23 cellular contexts compared by ENCODE assay signal in the genomic region with DNA sequence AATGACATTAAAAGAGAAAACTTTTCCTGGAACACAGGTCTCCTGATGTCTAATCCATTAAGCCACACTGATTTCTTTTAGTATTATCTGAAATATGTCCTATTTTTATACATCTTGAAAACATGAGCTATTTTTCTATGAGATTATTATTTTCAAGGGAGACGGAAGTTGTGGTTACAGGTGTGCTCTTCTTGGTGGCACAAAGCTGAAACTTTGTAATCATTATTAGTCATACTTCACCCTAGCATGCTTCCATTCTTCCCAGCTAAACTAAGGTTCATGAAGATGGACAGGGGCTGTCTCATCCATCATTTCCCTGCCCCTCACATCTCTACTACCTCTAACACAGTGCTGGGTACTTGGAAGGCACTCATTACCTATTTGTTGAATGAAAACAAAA.
DNase-seq lines count a peak whose midpoint lies in the region; ATAC-seq and TF ChIP-seq lines count a peak whose summit lies in the region.
"Had no signal": no experiment of that assay in that cellular context is flagged by ENCODE, and none has a peak within 500 bp of the region (broad histone marks: within the 10 kb centered on the region; RNA-seq: fewer than 3 reads in every experiment).

No MANE protein-coding gene starts in this region.

- H3K79me1 ChIP-seq in mesenchymal stem cell (replicated peaks; ENCODE audit: low read length, poor library complexity, severe bottlenecking), result no peaks in the 10 kb centered on the region

- no peak overlapping the region for H3K27ac Mint-ChIP-seq in GM23338
- H3K27ac Mint-ChIP-seq: B cell; CD8-positive, alpha-beta T cell; H9 had no signal

- H3K27me3 Mint-ChIP-seq in GM23338 (ENCODE audit: insufficient read depth, low read depth, poor library complexity), result peaks cover 3% of the 10 kb centered on the region
- H3K27me3 Mint-ChIP-seq: CD4-positive, CD25-positive, alpha-beta regulatory T cell had no signal

- no peak overlapping the region for H3K9ac ChIP-seq in mammary epithelial cell (ENCODE audit: insufficient read depth, low read length)
- H3K9ac ChIP-seq in MM.1S (ENCODE audit: low read length), result no peak overlapping the region
- no peak overlapping the region for H3K9ac ChIP-seq in PC-3 (ENCODE audit: low read length)
- no peak overlapping the region for H3K9ac ChIP-seq in mesenchymal stem cell (ENCODE audit: low read length)
- H3K9ac ChIP-seq: BLaER1, GM23248 had no signal

- POLR2A ChIA-PET in PC-3 (lab: Charles Lee; ENCODE audit: unreplicated experiment), result interaction anchor here (0.6 kb wide), 1 partner anchor 816 kb away, joined by 6 read pairs; no protein-coding TSS in a partner anchor

- H2BK120ac ChIP-seq in mesenchymal stem cell (ENCODE audit: low read depth, low read length), result no peak overlapping the region

- H3K36me3 Mint-ChIP-seq in GM23338 (ENCODE audit: low read depth), result no peaks in the 10 kb centered on the region
- H3K36me3 Mint-ChIP-seq: CD4-positive, CD25-positive, alpha-beta regulatory T cell; CD8-positive, alpha-beta T cell had no signal

- in situ Hi-C loops in mammary epithelial cell (cut with MboI; ENCODE audit: low sequenced_read_pairs in 2 of 2), result no loop called here

- 62% methylated on average over 1 of the region's 1 CpG for WGBS in mammary epithelial cell (ENCODE audit: low coverage, missing lambda C conversion rate)
- WGBS in mesenchymal stem cell, result 83% methylated on average over 1 of the region's 1 CpG
- 78 to 88% (median 83%) methylated on average over 1 of the region's 1 CpG for WGBS in ovary, 3 donors
- 80 to 86% methylated on average over 1 of the region's 1 CpG for WGBS in upper lobe of left lung, 2 donors

- dilution Hi-C loops in mammary epithelial cell (cut with HindIII; ENCODE audit: low sequenced_read_pairs), result no loop called here

- ATAC-seq in PC-3, result no peak
- ATAC-seq in GM23338, result no peak
- ATAC-seq in upper lobe of left lung (ENCODE audit: low FRiP score in 2 of 2), result no peak
- ATAC-seq: CD8-positive, alpha-beta T cell; GM12878; HCT116 had no signal

- H2AK5ac ChIP-seq in mesenchymal stem cell (ENCODE audit: low read length, severe bottlenecking), result no peak overlapping the region

- no peaks in the 10 kb centered on the region for H3K4me1 Mint-ChIP-seq in GM23338
- H3K4me1 Mint-ChIP-seq: B cell, H9 had no signal

- H3K14ac ChIP-seq in mesenchymal stem cell (ENCODE audit: low read length in 2 of 2), result no peak overlapping the region

- no peak overlapping the region for H3K23ac ChIP-seq in mesenchymal stem cell (ENCODE audit: low read length in 2 of 2)

- H3K18ac ChIP-seq in mesenchymal stem cell (ENCODE audit: low read depth in 1 of 2, low read length in 2 of 2), result no peak overlapping the region

- H3K4me3 ChIP-seq in mammary epithelial cell (replicated peaks in 1 of 3; ENCODE audit: insufficient read depth in 1 of 3, low read depth in 2 of 3, low read length in 3 of 3) (no peak overlapping the region), breast epithelium (no peak overlapping the region), MM.1S (ENCODE audit: low read length) (no peak overlapping the region), PC-3 (ENCODE audit: low read length) (no peak overlapping the region), mesenchymal stem cell (ENCODE audit: insufficient read depth in 1 of 2, low read depth in 1 of 2, low read length in 2 of 2) (no peak overlapping the region), ovary (no peak overlapping the region), GM23338 (no peak overlapping the region), upper lobe of left lung (no peak overlapping the region)
- H3K4me3 ChIP-seq: BLaER1, GM12878, GM23248 had no signal

- no peak overlapping the region for H3K4ac ChIP-seq in mesenchymal stem cell (ENCODE audit: low read depth in 1 of 2, low read length in 2 of 2)

- H3K27me3 ChIP-seq in mammary epithelial cell (ENCODE audit: insufficient read depth, low read length) (no peaks in the 10 kb centered on the region), breast epithelium (no peaks in the 10 kb centered on the region), MM.1S (replicated peaks; ENCODE audit: insufficient read depth, low read length) (no peaks in the 10 kb centered on the region), PC-3 (ENCODE audit: low read length) (no peaks in the 10 kb centered on the region), mesenchymal stem cell (ENCODE audit: control insufficient read depth in 1 of 2, insufficient read depth in 1 of 2, low read length in 2 of 2) (no peaks in the 10 kb centered on the region), ovary (no peaks in the 10 kb centered on the region), GM23338 (ENCODE audit: insufficient read depth) (no peaks in the 10 kb centered on the region), upper lobe of left lung (no peaks in the 10 kb centered on the region)
- H3K27me3 ChIP-seq: BLaER1 had no signal

- CTCF ChIA-PET in mammary epithelial cell (lab: Charles Lee; ENCODE audit: low non-redundant PET), result no interaction called here
- CTCF ChIA-PET in PC-3 (lab: Charles Lee), result no interaction called here

- H4K91ac ChIP-seq in mesenchymal stem cell (ENCODE audit: low read length), result no peak overlapping the region

- H2BK12ac ChIP-seq in mesenchymal stem cell (ENCODE audit: low read length in 2 of 2), result no peak overlapping the region

- H3K9me2 ChIP-seq in MM.1S (replicated peaks; ENCODE audit: insufficient read depth, low read length), result no peaks in the 10 kb centered on the region
- no peaks in the 10 kb centered on the region for H3K9me2 ChIP-seq in PC-3 (replicated peaks; ENCODE audit: low read length)
- peaks cover 15% of the 10 kb centered on the region for H3K9me2 ChIP-seq in GM23338 (ENCODE audit: insufficient read depth)

- TF ChIP-seq CTCF in mammary epithelial cell (conservative IDR thresholded peaks at IDR 0.05 in 1 of 2, IDR thresholded peaks at IDR 0.05 in 1 of 2; ENCODE audit: extremely low read depth in 1 of 2, insufficient read depth in 1 of 2, low read depth in 1 of 2, low read length in 2 of 2) (no peak), breast epithelium (IDR thresholded peaks at IDR 0.05) (no peak), MM.1S (IDR thresholded peaks at IDR 0.05; ENCODE audit: low read length) (no peak), PC-3 (conservative IDR thresholded peaks at IDR 0.05; ENCODE audit: low read depth, low read length) (no peak), ovary (IDR thresholded peaks at IDR 0.05) (no peak), GM23338 (conservative IDR thresholded peaks at IDR 0.05; ENCODE audit: low read depth in 2 of 2) (no peak), upper lobe of left lung (IDR thresholded peaks at IDR 0.05) (no peak)

- BruUV-seq in mammary epithelial cell (replicated peaks; lab: Mats Ljungman, UMichigan) (no TSS peak), PC-3 (replicated peaks; lab: Mats Ljungman, UMichigan) (no TSS peak)

- no peaks in the 10 kb centered on the region for H4K20me1 ChIP-seq in mammary epithelial cell (ENCODE audit: insufficient read depth, low read length)
- H4K20me1 ChIP-seq in MM.1S (ENCODE audit: insufficient read depth, low read length), result no peaks in the 10 kb centered on the region
- no peaks in the 10 kb centered on the region for H4K20me1 ChIP-seq in PC-3 (ENCODE audit: low read length)
- no peaks in the 10 kb centered on the region for H4K20me1 ChIP-seq in GM23338 (replicated peaks; ENCODE audit: insufficient read depth)
- H4K20me1 ChIP-seq: BLaER1 had no signal

- H3K36me3 ChIP-seq in mammary epithelial cell (ENCODE audit: insufficient read depth, low read length) (no peaks in the 10 kb centered on the region), breast epithelium (no peaks in the 10 kb centered on the region), MM.1S (replicated peaks; ENCODE audit: insufficient read depth, low read length) (no peaks in the 10 kb centered on the region), PC-3 (ENCODE audit: low read depth, low read length) (no peaks in the 10 kb centered on the region), mesenchymal stem cell (ENCODE audit: control insufficient read depth in 1 of 2, insufficient read depth in 2 of 2, low read depth in 1 of 2, low read length in 2 of 2) (no peaks in the 10 kb centered on the region), ovary (no peaks in the 10 kb centered on the region), GM23338 (ENCODE audit: insufficient read depth) (no peaks in the 10 kb centered on the region), upper lobe of left lung (no peaks in the 10 kb centered on the region)
- H3K36me3 ChIP-seq: BLaER1 had no signal

- no peaks in the 10 kb centered on the region for H3K4me1 ChIP-seq in mammary epithelial cell (ENCODE audit: insufficient read depth, low read length)
- H3K4me1 ChIP-seq in breast epithelium, result no peaks in the 10 kb centered on the region
- peaks cover 15% of the 10 kb centered on the region for H3K4me1 ChIP-seq in MM.1S (ENCODE audit: low read length)
- peaks cover 34% of the 10 kb centered on the region for H3K4me1 ChIP-seq in PC-3 (ENCODE audit: insufficient read depth, low read length)
- no peaks in the 10 kb centered on the region for H3K4me1 ChIP-seq in mesenchymal stem cell (ENCODE audit: control insufficient read depth, insufficient read depth, low read depth, low read length)
- no peaks in the 10 kb centered on the region for H3K4me1 ChIP-seq in ovary (ENCODE audit: insufficient read depth)
- no peaks in the 10 kb centered on the region for H3K4me1 ChIP-seq in GM23338 (ENCODE audit: insufficient read depth)
- no peaks in the 10 kb centered on the region for H3K4me1 ChIP-seq in upper lobe of left lung
- H3K4me1 ChIP-seq: BLaER1, Caco-2 had no signal

- H3K4me2 ChIP-seq in mammary epithelial cell (ENCODE audit: insufficient read depth, low read depth, low read length) (no peak overlapping the region), MM.1S (ENCODE audit: low read depth, low read length) (peak overlapping the region; percentile 59), PC-3 (ENCODE audit: low read length) (no peak overlapping the region), mesenchymal stem cell (ENCODE audit: low read length, poor library complexity, severe bottlenecking) (no peak overlapping the region), GM23338 (no peak overlapping the region)
- H3K4me2 ChIP-seq: BLaER1 had no signal

- no peaks in the 10 kb centered on the region for H3K9me3 Mint-ChIP-seq in GM23338
- H3K9me3 Mint-ChIP-seq: CD8-positive, alpha-beta T cell; H9 had no signal

- H3K79me2 ChIP-seq in mammary epithelial cell (ENCODE audit: insufficient read depth, low read length), result no peaks in the 10 kb centered on the region
- no peaks in the 10 kb centered on the region for H3K79me2 ChIP-seq in MM.1S (ENCODE audit: low read length)
- no peaks in the 10 kb centered on the region for H3K79me2 ChIP-seq in PC-3 (ENCODE audit: low read length)
- no peaks in the 10 kb centered on the region for H3K79me2 ChIP-seq in GM23338 (replicated peaks; ENCODE audit: insufficient read depth)

- no peak for TF ChIP-seq EP300 in ovary (IDR thresholded peaks at IDR 0.05)
- no peak for TF ChIP-seq EP300 in upper lobe of left lung (IDR thresholded peaks at IDR 0.05)

- no peak overlapping the region for H4K8ac ChIP-seq in mesenchymal stem cell (ENCODE audit: low read length)

- intact Hi-C loops in mammary epithelial cell (cut with micrococcal nuclease) (no loop called here), breast epithelium (cut with DNase I; ENCODE audit: low total_unique reads) (no loop called here), PC-3 (cut with micrococcal nuclease) (no loop called here), ovary (cut with DNase I) (no loop called here)

- H2AFZ ChIP-seq in mammary epithelial cell (ENCODE audit: low read depth, low read length) (no peak overlapping the region), MM.1S (ENCODE audit: low read length) (no peak overlapping the region), PC-3 (ENCODE audit: low read length) (no peak overlapping the region), mesenchymal stem cell (ENCODE audit: low read depth, low read length) (no peak overlapping the region), GM23338 (no peak overlapping the region)
- H2AFZ ChIP-seq: GM23248 had no signal

- no peak overlapping the region for H2BK15ac ChIP-seq in mesenchymal stem cell (ENCODE audit: low read depth, poor library complexity, severe bottlenecking)

- TF ChIP-seq POLR2A in breast epithelium (IDR thresholded peaks at IDR 0.05), result no peak
- TF ChIP-seq POLR2A in ovary (IDR thresholded peaks at IDR 0.05), result no peak
- no peak for TF ChIP-seq POLR2A in upper lobe of left lung (IDR thresholded peaks at IDR 0.05)

- no peaks in the 10 kb centered on the region for H3K9me3 ChIP-seq in mammary epithelial cell (replicated peaks; ENCODE audit: insufficient read depth, low read length)
- no peaks in the 10 kb centered on the region for H3K9me3 ChIP-seq in breast epithelium
- no peaks in the 10 kb centered on the region for H3K9me3 ChIP-seq in MM.1S (replicated peaks; ENCODE audit: insufficient read depth, low read length)
- H3K9me3 ChIP-seq in PC-3 (ENCODE audit: low read length), result no peaks in the 10 kb centered on the region
- no peaks in the 10 kb centered on the region for H3K9me3 ChIP-seq in mesenchymal stem cell (ENCODE audit: control insufficient read depth, low read length)
- no peaks in the 10 kb centered on the region for H3K9me3 ChIP-seq in ovary
- no peaks in the 10 kb centered on the region for H3K9me3 ChIP-seq in upper lobe of left lung
- H3K9me3 ChIP-seq: BLaER1, Caco-2 had no signal

- H3K4me3 Mint-ChIP-seq in GM23338, result no peak overlapping the region
- H3K4me3 Mint-ChIP-seq: B cell; CD4-positive, CD25-positive, alpha-beta regulatory T cell; CD8-positive, alpha-beta T cell; H9 had no signal

- H3K27ac ChIP-seq in mammary epithelial cell (ENCODE audit: insufficient read depth, low read depth, low read length) (no peak overlapping the region), breast epithelium (no peak overlapping the region), MM.1S (ENCODE audit: low read length) (peak overlapping the region; percentile 56; the same call in 1 of the 2 replicates), PC-3 (ENCODE audit: low read length) (no peak overlapping the region), mesenchymal stem cell (ENCODE audit: low read length, poor library complexity, severe bottlenecking) (no peak overlapping the region), ovary (no peak overlapping the region), GM23338 (ENCODE audit: low read depth) (no peak overlapping the region), upper lobe of left lung (no peak overlapping the region)
- H3K27ac ChIP-seq: 22Rv1, BLaER1, C4-2B, GM23248 had no signal

- peaks cover 8% of the 10 kb centered on the region; the same call in 1 of the 2 replicates for H3F3A ChIP-seq in MM.1S (ENCODE audit: insufficient read depth, low read length)
- H3F3A ChIP-seq in PC-3 (ENCODE audit: low read length, unreplicated experiment), result no peaks in the 10 kb centered on the region
- H3F3A ChIP-seq in GM23338 (replicated peaks; ENCODE audit: low read depth), result no peaks in the 10 kb centered on the region

- DNase-seq in mammary epithelial cell (peak; percentile 3), breast epithelium (ENCODE audit: low spot score in 2 of 2) (no peak), MM.1S (peak; percentile 79), PC-3 (peak; percentile 46), mesenchymal stem cell (no peak), ovary (no peak), GM23338 (ENCODE audit: low spot score) (no peak), upper lobe of left lung (no peak)
- DNase-seq: Caco-2; CD8-positive, alpha-beta T cell; DMS153; DND-41; EL; GDM1; GM23248; H9 had no signal

- no peak overlapping the region for H2BK5ac ChIP-seq in mesenchymal stem cell (ENCODE audit: low read depth, low read length, poor library complexity, severe bottlenecking)

Comparison
In these comparisons a context has a peak if more than half of its experiments do, and no peak if none do; other contexts are left out.
1. DNase-seq: peak in mammary epithelial cell (single experiment), MM.1S (single experiment) and PC-3 (single experiment); none in breast epithelium (0 of 2), mesenchymal stem cell (single experiment), ovary (0 of 5), GM23338 (single experiment) and upper lobe of left lung (0 of 2).